In genomic region chr18:59123588-59124369, GRCh38 we compare ENCODE assay signal across 8 cellular contexts. TPM values are rescaled to one million over a fixed set of nuclear protein-coding genes. Genes with fewer than 3 reads are reported as not detected.
DNase-seq lines count a peak whose midpoint lies in the region; TF ChIP-seq lines count a peak whose summit lies in the region.

No MANE protein-coding gene starts in this region.

- intact Hi-C loops in cardiac septum (cut with DNase I), result no loop called here

- H3K4me3 ChIP-seq in SK-N-SH (ENCODE audit: low read depth in 2 of 2, low read length in 1 of 2), result no peak overlapping the region

- H2AFZ ChIP-seq in SK-N-SH (ENCODE audit: low read depth), result no peak overlapping the region; the same call in 1 of the 2 replicates

- H3K9ac ChIP-seq in SK-N-SH, result no peak overlapping the region

- CTCF ChIA-PET in SK-N-SH (lab: Yijun Ruan, JAX), result interaction anchor here (0.7 to 1.6 kb wide), 4 partner anchors 39 to 360 kb away, joined by 3 to 5 read pairs (median 3); no protein-coding TSS in a partner anchor

- H3K9me2 ChIP-seq in SK-N-SH, result no peaks in the 10 kb centered on the region

- peak overlapping the region; percentile 68; a peak in 3 of 4 replicates for H3K27ac ChIP-seq in SK-N-SH (ENCODE audit: low read depth in 2 of 2, low read length in 1 of 2)

- H4K20me1 ChIP-seq in SK-N-SH (ENCODE audit: insufficient read depth), result no peaks in the 10 kb centered on the region

- H3F3A ChIP-seq in SK-N-SH (replicated peaks; ENCODE audit: insufficient read depth), result peaks cover 19% of the 10 kb centered on the region

- no peaks in the 10 kb centered on the region for H3K4me1 ChIP-seq in SK-N-SH (ENCODE audit: control insufficient read depth in 1 of 2, insufficient read depth in 2 of 2, low read depth in 1 of 2, low read length in 1 of 2)

- WGBS in SK-N-SH (ENCODE audit: low lambda C conversion rate), result 7% methylated on average over 5 of the region's 5 CpGs

- H3K36me3 ChIP-seq in SK-N-SH (replicated peaks in 1 of 2; ENCODE audit: control insufficient read depth in 1 of 2, insufficient read depth in 2 of 2, low read length in 1 of 2), result no peaks in the 10 kb centered on the region

- TF ChIP-seq RAD21 in SK-N-SH (IDR thresholded peaks at IDR 0.05; ENCODE audit: low read length), result no peak

- POLR2A ChIA-PET in SK-N-SH (lab: Yijun Ruan, JAX), result no interaction called here

- peak overlapping the region; percentile 29; the same call in 1 of the 2 replicates for H3K4me2 ChIP-seq in SK-N-SH

- TF ChIP-seq CTCF in SK-N-SH (IDR thresholded peaks at IDR 0.05), result no peak

- TF ChIP-seq EP300 in SK-N-SH (IDR thresholded peaks at IDR 0.05; ENCODE audit: borderline replicate concordance in 1 of 2, low read depth in 1 of 2, low read length in 1 of 2), result peak in 1 of 2 experiments; percentile 73; a peak in 1 of 4 replicates

- H3K27me3 ChIP-seq in SK-N-SH (ENCODE audit: insufficient read depth), result no peaks in the 10 kb centered on the region

- no peaks in the 10 kb centered on the region for H3K9me3 ChIP-seq in SK-N-SH

- no peaks in the 10 kb centered on the region for H3K79me2 ChIP-seq in SK-N-SH (ENCODE audit: insufficient read depth)

- DNase-seq in DMS 273 (lab: John Stamatoyannopoulos, UW; ENCODE audit: unreplicated experiment) (peak; percentile 22), HCEC 1CT (peak; percentile 89), SK-N-SH (no peak), iris pigment epithelial cell (ENCODE audit: low read depth) (peak; percentile 93), cardiac septum (ENCODE audit: low spot score) (no peak), iPS-NIHi11 (ENCODE audit: low spot score) (no peak), NCI-H345 treated with DMSO at 0.1 percent for 48 hours (lab: John Stamatoyannopoulos, UW; ENCODE audit: unreplicated experiment) (no peak)
- DNase-seq in stimulated activated naive CD4-positive, alpha-beta T cell treated with Interleukin-2 at 50 U/mL for 16 hours (lab: John Stamatoyannopoulos, UW), result no peak

TF ChIP-seq in SK-N-SH, 30 proteins besides CTCF, POLR2A, EP300 and RAD21 (continues in another document):
- TF ChIP-seq USF1 (IDR thresholded peaks at IDR 0.05; ENCODE audit: borderline replicate concordance, low read depth) (no peak), SIN3A (IDR thresholded peaks at IDR 0.05; ENCODE audit: borderline replicate concordance, low read depth, low read length) (peak; percentile 70; the same call in 1 of the 2 replicates), ZBTB33 (IDR thresholded peaks at IDR 0.05; ENCODE audit: borderline replicate concordance, low read depth) (0 out of 2 replicates have a peak, but pooled peaks have one; percentile 41), PBX3 (IDR thresholded peaks at IDR 0.05) (peak; percentile 89), RFX5 (IDR thresholded peaks at IDR 0.05; ENCODE audit: low read length) (no peak), ELF1 (IDR thresholded peaks at IDR 0.05) (no peak), GABPA (IDR thresholded peaks at IDR 0.05; ENCODE audit: low read depth) (no peak), RCOR1 (IDR thresholded peaks at IDR 0.05; ENCODE audit: low read length) (no peak), SMC3 (IDR thresholded peaks at IDR 0.05; ENCODE audit: low read depth, low read length) (no peak), TAF1 (IDR thresholded peaks at IDR 0.05; ENCODE audit: borderline replicate concordance, low read depth, low read length) (no peak), FOSL2 (IDR thresholded peaks at IDR 0.05; ENCODE audit: borderline replicate concordance, low read depth) (peak; percentile 95), FOXM1 (IDR thresholded peaks at IDR 0.05; ENCODE audit: low read depth) (no peak), MEF2A (IDR thresholded peaks at IDR 0.05; ENCODE audit: borderline replicate concordance, low read depth) (no peak), POLR2AphosphoS5 (IDR thresholded peaks at IDR 0.05; ENCODE audit: low read depth, low read length) (peak; percentile 65; the same call in 1 of the 2 replicates), MAX (IDR thresholded peaks at IDR 0.05; ENCODE audit: low read depth) (0 out of 2 replicates have a peak, but pooled peaks have one; percentile 28), JUND (IDR thresholded peaks at IDR 0.05) (peak; percentile 84), EZH2phosphoT487 (IDR thresholded peaks at IDR 0.05; ENCODE audit: borderline replicate concordance, low read depth) (no peak), RXRA (IDR thresholded peaks at IDR 0.05; ENCODE audit: borderline replicate concordance, low read depth) (0 out of 2 replicates have a peak, but pooled peaks have one; percentile 29), MXI1 (IDR thresholded peaks at IDR 0.05; ENCODE audit: low read depth, low read length) (no peak), GATA2 (CRISPR knock-in tag; IDR thresholded peaks at IDR 0.05) (no peak), TEAD4 (IDR thresholded peaks at IDR 0.05; ENCODE audit: borderline replicate concordance, insufficient read depth) (peak; percentile 60; the same call in 1 of the 2 replicates), NRF1 (IDR thresholded peaks at IDR 0.05; ENCODE audit: low read depth, low read length) (no peak), FOXJ3 (CRISPR knock-in tag; IDR thresholded peaks at IDR 0.05) (no peak), IRF3 (IDR thresholded peaks at IDR 0.05; ENCODE audit: low read depth, low read length) (no peak), NFIC (IDR thresholded peaks at IDR 0.05; ENCODE audit: borderline replicate concordance) (peak; percentile 45; the same call in 1 of the 2 replicates), TCF12 (IDR thresholded peaks at IDR 0.05) (peak; percentile 91)

RNA-seq across cellular contexts. Expression of gene SEC11C, which starts 15.9 kb away (rescaled TPM):
- polyA plus RNA-seq in SK-N-SH (2012; rRNA removed), result 19.0 and 21.7 TPM in 2 replicates
- 18.7 and 32.0 TPM in 2 replicates for polyA plus RNA-seq in SK-N-SH (2012; cell fraction: cytosol; rRNA removed)
- 8.4 and 8.9 TPM in 2 replicates for polyA plus RNA-seq in SK-N-SH (2012; cell fraction: nucleus; rRNA removed)
- total RNA-seq in cardiac septum, result 24.3 TPM

Comparison
In these comparisons a context has a peak if more than half of its experiments do, and no peak if none do; other contexts are left out.
1. DNase-seq: peak in DMS 273 (single experiment), HCEC 1CT (single experiment) and iris pigment epithelial cell (single experiment); none in SK-N-SH (single experiment), cardiac septum (single experiment), iPS-NIHi11 (single experiment), NCI-H345 treated with DMSO at 0.1 percent for 48 hours (single experiment) and stimulated activated naive CD4-positive, alpha-beta T cell treated with Interleukin-2 at 50 U/mL for 16 hours (single experiment).